ENCODE assay signal across 17 cellular contexts in the genomic region with DNA sequence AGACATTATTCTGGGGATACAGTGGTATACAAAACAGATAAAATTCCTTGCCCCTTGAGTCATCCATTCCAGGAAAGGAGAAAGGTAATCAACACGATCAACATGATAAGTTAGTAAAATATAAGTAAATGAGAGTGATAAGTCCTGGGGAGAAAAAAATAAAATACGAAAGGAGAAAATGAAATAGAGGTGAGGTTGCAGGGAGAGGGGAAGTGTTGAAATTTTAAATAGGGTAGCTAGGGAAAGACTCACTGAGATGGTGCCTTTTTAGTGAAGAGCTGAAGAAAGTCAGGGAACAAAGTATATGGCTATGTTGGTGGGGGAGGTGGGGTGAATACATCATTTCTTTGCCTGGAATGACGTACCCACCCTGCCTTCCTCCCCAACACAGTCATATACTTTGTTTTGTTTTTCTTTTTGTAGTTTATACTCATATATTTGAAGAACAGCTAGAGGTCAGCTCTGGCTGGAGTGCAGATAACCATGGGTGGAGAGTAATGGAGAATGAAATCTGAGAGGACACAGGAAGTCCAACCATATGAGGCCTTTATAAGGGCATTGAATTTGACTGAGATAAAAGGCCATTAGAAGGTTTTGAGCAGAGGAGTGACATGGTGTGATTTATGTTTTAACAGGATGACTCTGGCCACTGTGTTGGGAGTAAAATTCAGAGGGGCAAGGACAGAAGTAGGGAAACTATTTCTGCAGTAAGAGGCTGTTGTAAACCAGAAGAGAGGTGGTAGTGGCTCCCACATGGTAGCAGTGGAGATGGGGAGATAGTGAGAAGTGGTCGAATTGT. TPM values are rescaled to one million over a fixed set of nuclear protein-coding genes. Genes with fewer than 3 reads are reported as not detected.
DNase-seq lines count a peak whose midpoint lies in the region; ATAC-seq and TF ChIP-seq lines count a peak whose summit lies in the region.
"Had no signal": no experiment of that assay in that cellular context is flagged by ENCODE, and none has a peak within 500 bp of the region (broad histone marks: within the 10 kb centered on the region; RNA-seq: fewer than 3 reads in every experiment).

No MANE protein-coding gene starts in this region.

- ATAC-seq in GM19397 (IDR thresholded peaks at IDR 0.05; ENCODE audit: unreplicated experiment), result no peak
- ATAC-seq: natural killer cell had no signal

- no peak for TF ChIP-seq CTCF in brain microvascular endothelial cell (IDR thresholded peaks at IDR 0.05; ENCODE audit: low read depth, low read length, missing control alignments)

- H3K27ac ChIP-seq in brain microvascular endothelial cell, result peak overlapping the region; percentile 89
- H3K27ac ChIP-seq: esophagus muscularis mucosa, suprapubic skin had no signal

- DNase-seq in EL (peak; percentile 82), NCI-H460 (ENCODE audit: extremely low read depth, low read depth) (peak; percentile 66), brain microvascular endothelial cell (peak; percentile 92), lung microvascular endothelial cell (ENCODE audit: low read depth in 2 of 2) (peak; percentile 69 to 88), NCI-H526 (lab: John Stamatoyannopoulos, UW) (no peak), NK-92 (lab: John Stamatoyannopoulos, UW; ENCODE audit: unreplicated experiment) (no peak)
- DNase-seq in activated T-cell treated with anti-CD3 and anti-CD28 coated beads, Interleukin-2, amount 50 U/mL, for 48 hours, result no peak
- DNase-seq: activated effector memory CD4-positive, alpha-beta T cell treated with anti-CD3 and anti-CD28 coated beads, Interleukin-2, amount 50 U/mL, for 16 hours; GF-D8; immature natural killer cell; natural killer cell; NCI-H1694; T-helper 1 cell had no signal

- H3K27me3 ChIP-seq in brain microvascular endothelial cell (replicated peaks), result no peaks in the 10 kb centered on the region
- H3K27me3 ChIP-seq: esophagus muscularis mucosa, suprapubic skin had no signal

- no peak overlapping the region for H3K4me3 ChIP-seq in brain microvascular endothelial cell (ENCODE audit: low read depth, low read length)
- H3K4me3 ChIP-seq: esophagus muscularis mucosa, smooth muscle cell, suprapubic skin had no signal

- H3K36me3 ChIP-seq in brain microvascular endothelial cell (replicated peaks), result no peaks in the 10 kb centered on the region
- H3K36me3 ChIP-seq: suprapubic skin had no signal

- in situ Hi-C loops in brain microvascular endothelial cell (cut with HindIII; ENCODE audit: low pct_ligation_motif_present, low sequenced_read_pairs), result no loop called here

RNA-seq across cellular contexts. Expression of a gene that starts 54.8 kb away (rescaled TPM):
- 47.7 and 51.0 TPM in 2 replicates for total RNA-seq in NCI-H460 (2014; rRNA removed; shearing (Covaris generic))
- 43.9 and 83.3 TPM in 2 replicates for polyA plus RNA-seq in NCI-H460 (2014; cell fraction: nucleus; rRNA removed)
- 79.0 and 81.1 TPM in 2 replicates for total RNA-seq in lung microvascular endothelial cell

Comparison
In these comparisons a context has a peak if more than half of its experiments do, and no peak if none do; other contexts are left out.
1. DNase-seq: peak in EL (single experiment), NCI-H460 (single experiment), brain microvascular endothelial cell (single experiment) and lung microvascular endothelial cell (2 of 2); none in activated T-cell treated with anti-CD3 and anti-CD28 coated beads, Interleukin-2, amount 50 U/mL, for 48 hours (0 of 2), NCI-H526 (0 of 2) and NK-92 (single experiment).